31 cellular contexts compared by ENCODE assay signal in the genomic region with DNA sequence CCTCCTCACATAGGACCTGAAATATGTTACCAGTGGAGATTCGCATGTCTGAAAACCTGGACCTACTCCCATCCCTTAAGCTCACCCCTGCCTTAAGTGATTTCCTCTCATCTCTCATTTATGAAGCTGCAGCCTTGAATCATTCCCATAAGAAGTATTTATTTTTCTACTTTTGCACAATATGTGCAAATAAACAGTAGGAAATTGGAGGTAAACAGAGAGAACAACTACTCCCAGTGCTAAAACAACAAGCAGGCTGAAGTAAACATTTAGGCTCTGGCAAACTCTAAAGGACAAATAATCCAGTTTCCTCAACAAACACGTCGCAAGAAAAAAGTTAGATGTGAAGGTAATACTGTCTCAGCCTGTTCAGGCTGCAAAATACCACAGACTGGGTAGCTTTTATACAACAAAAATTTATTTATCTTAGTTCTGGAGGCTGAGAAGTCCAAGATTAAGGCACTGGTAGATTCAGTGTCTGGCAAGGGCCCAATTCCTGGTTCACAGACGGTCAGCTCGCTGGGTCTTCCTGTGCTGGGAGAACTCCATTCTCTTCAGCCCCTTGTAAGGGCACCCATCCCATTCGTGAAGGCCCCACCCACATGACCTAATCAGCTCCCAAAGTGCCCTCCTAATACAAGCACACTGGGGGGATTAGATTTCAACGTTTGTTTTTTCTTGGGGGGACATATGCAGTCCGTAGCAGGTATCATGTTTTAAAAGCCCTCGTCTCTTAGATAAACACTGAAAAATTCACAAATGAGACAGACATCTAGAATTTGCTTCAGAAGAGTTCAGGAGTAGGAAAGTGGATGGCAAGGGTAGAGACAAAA. TPM values are rescaled to one million over a fixed set of nuclear protein-coding genes. Genes with fewer than 3 reads are reported as not detected.
A peak's percentile ranks its signal among the peaks of the same experiment; 100 is the strongest.
DNase-seq lines count a peak whose midpoint lies in the region; ATAC-seq and TF ChIP-seq lines count a peak whose summit lies in the region.
"Had no signal": no experiment of that assay in that cellular context is flagged by ENCODE, and none has a peak within 500 bp of the region (broad histone marks: within the 10 kb centered on the region; RNA-seq: fewer than 3 reads in every experiment).

No MANE protein-coding gene starts in this region.

- H3K9me3 ChIP-seq in mesenchymal stem cell (ENCODE audit: control insufficient read depth, low read length), result no peaks in the 10 kb centered on the region
- H3K9me3 ChIP-seq: BE2C, tibial artery had no signal

- H4K8ac ChIP-seq in mesenchymal stem cell (ENCODE audit: low read length), result no peak overlapping the region

- CTCF ChIA-PET in WTC11 (lab: Charles Lee), result interaction anchor here (1.3 to 3.0 kb wide), 3 partner anchors 10 to 289 kb away, joined by 5 to 15 read pairs (median 13); no protein-coding TSS in a partner anchor
- CTCF ChIA-PET in activated naive CD4-positive, alpha-beta T cell treated with anti-CD3 and anti-CD28 coated beads, Interleukin-2, amount 10 ng/mL, durations not matched to agents 7 days and 5 days (lab: Charles Lee), result no interaction called here

- no peak overlapping the region for H3K4me3 ChIP-seq in mesenchymal stem cell (ENCODE audit: insufficient read depth in 1 of 2, low read depth in 1 of 2, low read length in 2 of 2)
- H3K4me3 ChIP-seq: coronary artery, SK-N-MC, tibial artery had no signal

- H2AK5ac ChIP-seq in mesenchymal stem cell (ENCODE audit: low read length, severe bottlenecking), result no peak overlapping the region

- H3K36me3 ChIP-seq in mesenchymal stem cell (ENCODE audit: control insufficient read depth in 1 of 2, insufficient read depth in 2 of 2, low read depth in 1 of 2, low read length in 2 of 2), result peaks cover 11 to 18% of the 10 kb centered on the region in 2 experiments

- H3K27ac ChIP-seq in mesenchymal stem cell (ENCODE audit: low read length, poor library complexity, severe bottlenecking), result no peak overlapping the region
- H3K27ac ChIP-seq: coronary artery, SK-N-MC, tibial artery had no signal

- POLR2A ChIA-PET in WTC11 (lab: Charles Lee), result interaction anchor here (0.6 kb wide), 1 partner anchor 165 kb away, joined by 3 read pairs; no protein-coding TSS in a partner anchor

- no peak overlapping the region for H2BK12ac ChIP-seq in mesenchymal stem cell (ENCODE audit: low read length in 2 of 2)

- no peak overlapping the region for H3K14ac ChIP-seq in mesenchymal stem cell (ENCODE audit: low read length in 2 of 2)

- H3K4me1 Mint-ChIP-seq in WTC11, result no peaks in the 10 kb centered on the region
- H3K4me1 Mint-ChIP-seq in activated naive CD4-positive, alpha-beta T cell treated with anti-CD3 and anti-CD28 coated beads, Interleukin-2, amount 10 ng/mL, durations not matched to agents 7 days and 5 days, result peaks cover 2% of the 10 kb centered on the region

- H3K27me3 ChIP-seq in mesenchymal stem cell (ENCODE audit: control insufficient read depth in 1 of 2, insufficient read depth in 1 of 2, low read length in 2 of 2), result no peaks in the 10 kb centered on the region
- H3K27me3 ChIP-seq: BE2C, tibial artery had no signal

- TF ChIP-seq CTCF in WTC11 (IDR thresholded peaks at IDR 0.05), result no peak

- H4K91ac ChIP-seq in mesenchymal stem cell (ENCODE audit: low read length), result no peak overlapping the region

- H3K79me1 ChIP-seq in mesenchymal stem cell (replicated peaks; ENCODE audit: low read length, poor library complexity, severe bottlenecking), result peaks cover 19% of the 10 kb centered on the region

- no peak overlapping the region for H2AFZ ChIP-seq in mesenchymal stem cell (ENCODE audit: low read depth, low read length)

- no peak overlapping the region for H3K9ac ChIP-seq in mesenchymal stem cell (ENCODE audit: low read length)

- H3K4me1 ChIP-seq in mesenchymal stem cell (ENCODE audit: control insufficient read depth, insufficient read depth, low read depth, low read length), result peaks cover 3% of the 10 kb centered on the region
- H3K4me1 ChIP-seq: BE2C, tibial artery had no signal

- no peak overlapping the region for H2BK15ac ChIP-seq in mesenchymal stem cell (ENCODE audit: low read depth, poor library complexity, severe bottlenecking)

- no peak for ATAC-seq in WTC11
- ATAC-seq in HG02610 (IDR thresholded peaks at IDR 0.05; ENCODE audit: unreplicated experiment), result no peak
- ATAC-seq in GM21367 (IDR thresholded peaks at IDR 0.05; ENCODE audit: unreplicated experiment), result no peak
- ATAC-seq: activated CD4-positive, alpha-beta T cell treated with anti-CD3 and anti-CD28 coated beads for 36 hours; activated CD8-positive, alpha-beta T cell treated with anti-CD3 and anti-CD28 coated beads, Interleukin-2, amount 10 ng/mL, durations not matched to agents 7 days and 5 days; activated naive CD4-positive, alpha-beta T cell treated with anti-CD3 and anti-CD28 coated beads, Interleukin-2, amount 50 U/mL, for 72 hours; esophagus mucosa; stimulated activated naive CD8-positive, alpha-beta T cell treated with anti-CD3 and anti-CD28 coated beads, Interleukin-15, Interleukin-2, amounts not matched to agents 100 U/mL and 50 U/mL, for 24 hours had no signal

- H3K4ac ChIP-seq in mesenchymal stem cell (ENCODE audit: low read depth in 1 of 2, low read length in 2 of 2), result no peak overlapping the region

- 82% methylated on average over 8 of the region's 9 CpGs for WGBS in mesenchymal stem cell

- peak overlapping the region; percentile 19 for H2BK120ac ChIP-seq in mesenchymal stem cell (ENCODE audit: low read depth, low read length)

- 0 out of 2 replicates have a peak, but pooled peaks cover 3% of the 10 kb centered on the region for H3K27me3 Mint-ChIP-seq in WTC11 (ENCODE audit: low read depth)
- H3K27me3 Mint-ChIP-seq in activated naive CD4-positive, alpha-beta T cell treated with anti-CD3 and anti-CD28 coated beads, Interleukin-2, amount 10 ng/mL, durations not matched to agents 7 days and 5 days, result no peaks in the 10 kb centered on the region
- H3K27me3 Mint-ChIP-seq: activated CD4-positive, alpha-beta T cell treated with anti-CD3 and anti-CD28 coated beads for 36 hours had no signal

- H3K9me3 Mint-ChIP-seq in WTC11, result no peaks in the 10 kb centered on the region
- H3K9me3 Mint-ChIP-seq in activated naive CD4-positive, alpha-beta T cell treated with anti-CD3 and anti-CD28 coated beads, Interleukin-2, amount 10 ng/mL, durations not matched to agents 7 days and 5 days, result no peaks in the 10 kb centered on the region
- H3K9me3 Mint-ChIP-seq: activated naive CD4-positive, alpha-beta T cell treated with anti-CD3 and anti-CD28 coated beads, Interleukin-2, amount 50 U/mL, for 72 hours; activated T-helper 2 cell treated with anti-CD3 and anti-CD28 coated beads, Interferon-gamma antibody, Interleukin-2, Interleukin-4, amounts not matched to agents 10 μg/mL and 5 μg/mL and 100 μg/mL, durations not matched to agents 14 hours and 24 hours and 36 hours; HFFc6; T-helper 1 cell treated with Interleukin-12 subunit alpha and Interleukin-12 subunit beta and Interleukin-4 antibody, amounts not matched to agents 30 μg/mL and 1 μg/mL, for 36 hours had no signal

- H3K18ac ChIP-seq in mesenchymal stem cell (ENCODE audit: low read depth in 1 of 2, low read length in 2 of 2), result no peak overlapping the region

- H2BK5ac ChIP-seq in mesenchymal stem cell (ENCODE audit: low read depth, low read length, poor library complexity, severe bottlenecking), result no peak overlapping the region

- H3K36me3 Mint-ChIP-seq in WTC11, result peaks cover 6% of the 10 kb centered on the region; the same call in 1 of the 2 replicates
- peaks cover 4% of the 10 kb centered on the region for H3K36me3 Mint-ChIP-seq in activated naive CD4-positive, alpha-beta T cell treated with anti-CD3 and anti-CD28 coated beads, Interleukin-2, amount 10 ng/mL, durations not matched to agents 7 days and 5 days
- H3K36me3 Mint-ChIP-seq: activated naive CD4-positive, alpha-beta T cell treated with anti-CD3 and anti-CD28 coated beads, Interleukin-2, amount 50 U/mL, for 72 hours had no signal

- no peak overlapping the region for H3K27ac Mint-ChIP-seq in WTC11
- H3K27ac Mint-ChIP-seq in activated naive CD4-positive, alpha-beta T cell treated with anti-CD3 and anti-CD28 coated beads, Interleukin-2, amount 10 ng/mL, durations not matched to agents 7 days and 5 days, result no peak overlapping the region
- H3K27ac Mint-ChIP-seq: activated CD4-positive, alpha-beta T cell treated with anti-CD3 and anti-CD28 coated beads for 36 hours; activated CD8-positive, alpha-beta T cell treated with anti-CD3 and anti-CD28 coated beads, Interleukin-2, amount 10 ng/mL, durations not matched to agents 7 days and 5 days; activated T-helper 2 cell treated with anti-CD3 and anti-CD28 coated beads, Interferon-gamma antibody, Interleukin-2, Interleukin-4, amounts not matched to agents 10 μg/mL and 5 μg/mL and 100 μg/mL, durations not matched to agents 14 hours and 24 hours and 36 hours; HFFc6; T-helper 1 cell treated with Interleukin-12 subunit alpha and Interleukin-12 subunit beta and Interleukin-4 antibody, amounts not matched to agents 30 μg/mL and 1 μg/mL, for 36 hours had no signal

- DNase-seq in NCI-H82 (lab: John Stamatoyannopoulos, UW), result peak; percentile 24
- DNase-seq in NCI-H82 treated with DMSO at 0.1 percent for 48 hours (lab: John Stamatoyannopoulos, UW; ENCODE audit: unreplicated experiment), result no peak
- no peak for DNase-seq in WTC11 (ENCODE audit: low spot score)
- DNase-seq in mesenchymal stem cell, result no peak
- DNase-seq in Ammon's horn (ENCODE audit: low spot score), result no peak
- no peak for DNase-seq in activated naive CD4-positive, alpha-beta T cell treated with anti-CD3 and anti-CD28 coated beads, Interleukin-2, amount 10 ng/mL, durations not matched to agents 7 days and 5 days
- DNase-seq: activated CD4-positive, alpha-beta T cell treated with anti-CD3 and anti-CD28 coated beads for 36 hours; activated CD8-positive, alpha-beta T cell treated with anti-CD3 and anti-CD28 coated beads, Interleukin-2, amount 10 ng/mL, durations not matched to agents 7 days and 5 days; aorta; BE2C; DMS79 treated with DMSO at 0.1 percent for 48 hours; foreskin melanocyte; GF-D8; HFFc6; Karpas-422; left cardiac atrium; mesendoderm; NCI-H1694 treated with DMSO at 0.1 percent for 48 hours; NCI-H226; NCI-H774; OCI-M1; stimulated activated naive CD8-positive, alpha-beta T cell treated with anti-CD3 and anti-CD28 coated beads, Interleukin-15, Interleukin-2, amounts not matched to agents 100 U/mL and 50 U/mL, for 24 hours had no signal

- H3K23ac ChIP-seq in mesenchymal stem cell (ENCODE audit: low read length in 2 of 2), result no peak overlapping the region

- no peak overlapping the region for H3K4me2 ChIP-seq in mesenchymal stem cell (ENCODE audit: low read length, poor library complexity, severe bottlenecking)

- H3K4me3 Mint-ChIP-seq in WTC11, result no peak overlapping the region
- no peak overlapping the region for H3K4me3 Mint-ChIP-seq in activated naive CD4-positive, alpha-beta T cell treated with anti-CD3 and anti-CD28 coated beads, Interleukin-2, amount 10 ng/mL, durations not matched to agents 7 days and 5 days
- H3K4me3 Mint-ChIP-seq: activated CD4-positive, alpha-beta T cell treated with anti-CD3 and anti-CD28 coated beads for 36 hours; activated CD8-positive, alpha-beta T cell treated with anti-CD3 and anti-CD28 coated beads, Interleukin-2, amount 10 ng/mL, durations not matched to agents 7 days and 5 days; HFFc6; T-helper 1 cell treated with Interleukin-12 subunit alpha and Interleukin-12 subunit beta and Interleukin-4 antibody, amounts not matched to agents 30 μg/mL and 1 μg/mL, for 36 hours had no signal

RNA-seq across cellular contexts. Expression of a gene that starts 15.6 kb away (rescaled TPM):
- 10.1 to 11.3 TPM (median 11.3 TPM) in 3 replicates for total RNA-seq in WTC11 (2021)
- 5.6 TPM for polyA plus RNA-seq in mesenchymal stem cell (2013, experiment 1 of 2)
- 5.7 TPM for polyA plus RNA-seq in mesenchymal stem cell (2013, experiment 2 of 2)

RNA-seq across cellular contexts. Expression of a gene that starts 36.4 kb away (rescaled TPM):
- total RNA-seq in WTC11 (2021), result 86.6 to 91.6 TPM (median 88.1 TPM) in 3 replicates
- polyA plus RNA-seq in mesenchymal stem cell (2013, experiment 1 of 2), result 37.3 TPM
- 35.5 TPM for polyA plus RNA-seq in mesenchymal stem cell (2013, experiment 2 of 2)
